ENCODE assay signal across 8 cellular contexts in genomic region chr19:45439569-45440258, GRCh38. TPM values are rescaled to one million over a fixed set of nuclear protein-coding genes. Genes with fewer than 3 reads are reported as not detected.
DNase-seq lines count a peak whose midpoint lies in the region; ATAC-seq and TF ChIP-seq lines count a peak whose summit lies in the region.

No MANE protein-coding gene starts in this region.

- peaks cover 37% of the 10 kb centered on the region for H3K4me1 Mint-ChIP-seq in CD4-positive, alpha-beta T cell (ENCODE audit: low read depth)

- H3K27me3 Mint-ChIP-seq in CD4-positive, alpha-beta T cell: no peaks in the 10 kb centered on the region

- peak; percentile 66 for ATAC-seq in CD4-positive, alpha-beta T cell (ENCODE audit: poor library complexity)
- ATAC-seq in HG03439 (IDR thresholded peaks at IDR 0.05; ENCODE audit: unreplicated experiment) (peak; percentile 59), mucosa of descending colon (peak; percentile 66)

- POLR2A ChIA-PET in CD4-positive, alpha-beta T cell (lab: Charles Lee): interaction anchor here (0.6 to 2.9 kb wide), 15 partner anchors 10 to 252 kb away, joined by 3 to 142 read pairs (median 5); partner anchors contain the start of genes FOSB, RTN2 and SNRPD2

- H3K4me1 ChIP-seq in OCI-LY1 (ENCODE audit: insufficient read depth, low read length, severe bottlenecking): peaks cover 23% of the 10 kb centered on the region
- H3K4me1 ChIP-seq in mucosa of descending colon (ENCODE audit: low read depth): peaks cover 14% of the 10 kb centered on the region

- CTCF ChIA-PET in CD4-positive, alpha-beta T cell (lab: Charles Lee): interaction anchor here (0.6 to 6.0 kb wide), 32 partner anchors 9 to 348 kb away, joined by 3 to 365 read pairs (median 7); partner anchors contain the start of genes DMPK, ERCC1, FOSB and GIPR

- H3K27ac Mint-ChIP-seq in CD4-positive, alpha-beta T cell: peak overlapping the region; percentile 63

- H3K9me3 Mint-ChIP-seq in CD4-positive, alpha-beta T cell: no peaks in the 10 kb centered on the region

- peak overlapping the region; percentile 65 for H3K27ac ChIP-seq in CD4-positive, alpha-beta T cell (ENCODE audit: low read depth, low read length)
- peak overlapping the region; percentile 5 for H3K27ac ChIP-seq in OCI-LY1 (ENCODE audit: low read depth, low read length, poor library complexity, severe bottlenecking)

- peak; percentile 100 for TF ChIP-seq CTCF in CD4-positive, alpha-beta T cell (IDR thresholded peaks at IDR 0.05)
- TF ChIP-seq CTCF in OCI-LY1 (IDR thresholded peaks at IDR 0.05; ENCODE audit: low read length): peak; percentile 96
- TF ChIP-seq CTCF in epithelial cell of esophagus (IDR thresholded peaks at IDR 0.05; ENCODE audit: insufficient read depth, low read depth, low read length, missing control alignments): peak; percentile 82
- peak; percentile 97 for TF ChIP-seq CTCF in mucosa of descending colon (IDR thresholded peaks at IDR 0.05)

- no peaks in the 10 kb centered on the region for H3K79me2 ChIP-seq in OCI-LY1 (ENCODE audit: insufficient read depth, low read length)

- H3K4me2 ChIP-seq in OCI-LY1 (ENCODE audit: low read length): peak overlapping the region; percentile 61

- H3K27me3 ChIP-seq in CD4-positive, alpha-beta T cell (ENCODE audit: control insufficient read depth, insufficient read depth, low read length): no peaks in the 10 kb centered on the region
- no peaks in the 10 kb centered on the region for H3K27me3 ChIP-seq in OCI-LY1 (ENCODE audit: insufficient read depth, low read length)

- H3K36me3 Mint-ChIP-seq in CD4-positive, alpha-beta T cell (ENCODE audit: low read depth): no peaks in the 10 kb centered on the region

- no peaks in the 10 kb centered on the region for H3K9me3 ChIP-seq in CD4-positive, alpha-beta T cell (ENCODE audit: control insufficient read depth, low read length)
- H3K9me3 ChIP-seq in OCI-LY1 (ENCODE audit: low read length): 0 out of 2 replicates have a peak, but pooled peaks cover 3% of the 10 kb centered on the region
- H3K9me3 ChIP-seq in mucosa of descending colon: no peaks in the 10 kb centered on the region

- intact Hi-C loops in CD4-positive, alpha-beta T cell (cut with DNase I, micrococcal nuclease): loop anchor here (1.0 to 5.0 kb wide), 3 partner anchors 15 to 203 kb away; no protein-coding TSS in a partner anchor
- intact Hi-C loops in mucosa of descending colon (cut with DNase I, micrococcal nuclease): loop anchor here (2.0 kb wide), 1 partner anchor 39 kb away; no protein-coding TSS in a partner anchor

- H3K4me3 ChIP-seq in OCI-LY1 (ENCODE audit: low read depth, low read length, poor library complexity, severe bottlenecking) (peak overlapping the region; percentile 75), epithelial cell of esophagus (ENCODE audit: low read length) (peak overlapping the region; percentile 37), mucosa of descending colon (peak overlapping the region; percentile 54)

- H4K20me1 ChIP-seq in OCI-LY1 (ENCODE audit: insufficient read depth, low read length): no peaks in the 10 kb centered on the region

- peak overlapping the region; percentile 75 for H3K9ac ChIP-seq in OCI-LY1 (ENCODE audit: low read length)

- peak; percentile 74 to 85 (median 78) for DNase-seq in CD4-positive, alpha-beta T cell
- DNase-seq in GM19240 (ENCODE audit: insufficient read length, low spot score) (peak; percentile 78), activated T-cell treated with anti-CD3 and anti-CD28 coated beads for 24 hours (ENCODE audit: low read depth) (peak; percentile 77), epithelial cell of esophagus (ENCODE audit: low read depth) (peak; percentile 73), mucosa of descending colon (peak; percentile 89 to 90 (median 90))
- peak; percentile 88 for DNase-seq in stimulated activated CD8-positive, alpha-beta memory T cell treated with anti-CD3 and anti-CD28 coated beads, Interleukin-4, amount 100 ng/mL, for 48 hours

- H3F3A ChIP-seq in OCI-LY1 (ENCODE audit: insufficient read depth, low read length): no peaks in the 10 kb centered on the region

- H3K4me3 Mint-ChIP-seq in CD4-positive, alpha-beta T cell: peak overlapping the region; percentile 80

- no peaks in the 10 kb centered on the region for H3K9me2 ChIP-seq in OCI-LY1 (ENCODE audit: low read depth, low read length)

- 0 out of 2 replicates have a peak overlapping the region, but pooled peaks have one; percentile 66 for H2AFZ ChIP-seq in OCI-LY1 (ENCODE audit: low read length)

- H3K36me3 ChIP-seq in OCI-LY1 (ENCODE audit: insufficient read depth, low read length): no peaks in the 10 kb centered on the region
- H3K36me3 ChIP-seq in mucosa of descending colon (ENCODE audit: low read depth): no peaks in the 10 kb centered on the region

RNA-seq across cellular contexts. Expression of gene ERCC1, which starts 16.0 kb away (rescaled TPM):
- total RNA-seq in CD4-positive, alpha-beta T cell: 10 to 100 TPM; 32.5 to 32.6 TPM
- 10 to 100 TPM; 37.7 to 51.2 (median 46.6) TPM for total RNA-seq in mucosa of descending colon

RNA-seq across cellular contexts. Expression of gene FOSB, which starts 28.1 kb away (rescaled TPM):
- 100 to 1,000 TPM; 422 to 424 TPM for total RNA-seq in CD4-positive, alpha-beta T cell
- total RNA-seq in mucosa of descending colon: 10 to 100 TPM in 1 of 3 donors, 1 to 10 TPM in 1, under 1 TPM in 1; 0.58 to 10.3 (median 1.6) TPM

RNA-seq across cellular contexts. Expression of gene POLR1G, which starts 33.3 kb away (rescaled TPM):
- total RNA-seq in CD4-positive, alpha-beta T cell: under 1 TPM; 0.16 to 0.28 TPM
- 1 to 10 TPM; 3.2 to 4.1 (median 3.2) TPM for total RNA-seq in mucosa of descending colon

RNA-seq across cellular contexts. Expression of gene PPP1R13L, which starts 34.8 kb away (rescaled TPM):
- total RNA-seq in CD4-positive, alpha-beta T cell: 1 to 10 TPM; 1.5 to 3.7 TPM
- total RNA-seq in mucosa of descending colon: 10 to 100 TPM; 21.1 to 36.7 (median 30.8) TPM

RNA-seq across cellular contexts. Expression of gene RTN2, which starts 57.1 kb away (rescaled TPM):
- under 1 TPM; 0.60 to 0.70 TPM for total RNA-seq in CD4-positive, alpha-beta T cell
- total RNA-seq in mucosa of descending colon: 10 to 100 TPM in 1 of 3 donors, 1 to 10 TPM in 2; 3.1 to 18.2 (median 6.2) TPM

Comparison
In these comparisons a context has a peak if more than half of its experiments do, and no peak if none do; other contexts are left out.
1. Peak in every context shown above with its lines: DNase-seq, ATAC-seq, H3K4me3 ChIP-seq and H3K27ac ChIP-seq.
2. RNA of gene FOSB, which starts 28.1 kb away (total RNA-seq): 422 to 424 TPM in CD4-positive, alpha-beta T cell; 0.58 to 10.3 TPM in mucosa of descending colon; every median in the first group is over 10 times any median in the second.